15 cellular contexts compared by ENCODE assay signal in the genomic region with DNA sequence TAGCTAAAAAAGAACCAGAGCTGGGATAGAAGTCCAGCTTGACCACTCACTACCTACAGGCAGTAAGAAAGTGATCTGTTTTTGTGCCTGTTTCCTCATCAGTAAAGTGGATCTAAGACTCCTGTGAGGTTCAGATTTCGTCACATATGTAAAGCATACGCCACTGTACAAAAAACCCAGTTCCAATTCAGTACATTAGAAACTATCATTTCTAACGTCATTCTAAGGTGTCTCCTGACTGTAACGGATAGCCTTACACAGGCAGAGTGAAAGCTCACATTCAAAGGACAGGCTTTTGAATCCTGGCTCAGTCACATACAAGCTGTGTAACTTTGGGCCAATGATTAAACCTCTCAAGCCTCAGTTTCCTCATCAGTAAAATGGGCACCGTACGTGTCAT. TPM values are rescaled to one million over a fixed set of nuclear protein-coding genes. Genes with fewer than 3 reads are reported as not detected.
A peak's percentile ranks its signal among the peaks of the same experiment; 100 is the strongest.
DNase-seq lines count a peak whose midpoint lies in the region; ATAC-seq and TF ChIP-seq lines count a peak whose summit lies in the region.
"Had no signal": no experiment of that assay in that cellular context is flagged by ENCODE, and none has a peak within 500 bp of the region (broad histone marks: within the 10 kb centered on the region; RNA-seq: fewer than 3 reads in every experiment).

No MANE protein-coding gene starts in this region.

- TF ChIP-seq EP300 in stomach (IDR thresholded peaks at IDR 0.05) = no peak

- H3K4me3 ChIP-seq in left ventricle myocardium inferior (peak overlapping the region; percentile 7), mesenchymal stem cell (ENCODE audit: insufficient read depth in 1 of 2, low read depth in 1 of 2, low read length in 2 of 2) (no peak overlapping the region), stomach (no peak overlapping the region)
- H3K4me3 ChIP-seq: GM23338, uterus had no signal

- H4K91ac ChIP-seq in mesenchymal stem cell (ENCODE audit: low read length) = no peak overlapping the region

- peak overlapping the region; percentile 88 for H3K27ac ChIP-seq in left ventricle myocardium inferior (replicated peaks)
- no peak overlapping the region for H3K27ac ChIP-seq in mesenchymal stem cell (ENCODE audit: low read length, poor library complexity, severe bottlenecking)
- H3K27ac ChIP-seq in temporal lobe (ENCODE audit: low read depth, low read length) = peak overlapping the region; percentile 38
- peak overlapping the region in 2 of 5 donors; percentile 60 to 96 for H3K27ac ChIP-seq in stomach
- H3K27ac ChIP-seq: uterus had no signal

- H2BK15ac ChIP-seq in mesenchymal stem cell (ENCODE audit: low read depth, poor library complexity, severe bottlenecking) = no peak overlapping the region

- peak overlapping the region; percentile 49 for H2AK5ac ChIP-seq in mesenchymal stem cell (ENCODE audit: low read length, severe bottlenecking)

- H3K27ac Mint-ChIP-seq in brain = peak overlapping the region in 3 of 5 experiments; percentile 59 to 93 (median 89)
- H3K27ac Mint-ChIP-seq: GM23338 had no signal

- H3K9me3 Mint-ChIP-seq in brain = peaks cover 0 to 40% (median 0%) of the 10 kb centered on the region in 5 experiments
- H3K9me3 Mint-ChIP-seq: CD4-positive, alpha-beta T cell had no signal

- TF ChIP-seq CTCF in left ventricle myocardium inferior (IDR thresholded peaks at IDR 0.05; ENCODE audit: borderline replicate concordance) = no peak
- no peak for TF ChIP-seq CTCF in brain (conservative IDR thresholded peaks at IDR 0.05)
- no peak for TF ChIP-seq CTCF in stomach (IDR thresholded peaks at IDR 0.05)

- H3K4ac ChIP-seq in mesenchymal stem cell (ENCODE audit: low read depth in 1 of 2, low read length in 2 of 2) = no peak overlapping the region

- no peak for TF ChIP-seq POLR2A in stomach (IDR thresholded peaks at IDR 0.05)

- H3K9me3 ChIP-seq in left ventricle myocardium inferior (replicated peaks) (no peaks in the 10 kb centered on the region), mesenchymal stem cell (ENCODE audit: control insufficient read depth, low read length) (no peaks in the 10 kb centered on the region), stomach (no peaks in the 10 kb centered on the region)
- H3K9me3 ChIP-seq: uterus had no signal

- intact Hi-C loops in left ventricle myocardium inferior (cut with micrococcal nuclease) (no loop called here), Right ventricle myocardium inferior (cut with DNase I) (no loop called here), stomach (cut with DNase I; ENCODE audit: low total_unique reads) (no loop called here)

- no peak overlapping the region for H3K23ac ChIP-seq in mesenchymal stem cell (ENCODE audit: low read length in 2 of 2)

- H3K79me1 ChIP-seq in mesenchymal stem cell (replicated peaks; ENCODE audit: low read length, poor library complexity, severe bottlenecking) = peaks cover 2% of the 10 kb centered on the region

- peak overlapping the region in 3 of 5 experiments; percentile 59 to 79 (median 68) for H3K4me3 Mint-ChIP-seq in brain
- H3K4me3 Mint-ChIP-seq: GM23338 had no signal

- H3K18ac ChIP-seq in mesenchymal stem cell (ENCODE audit: low read depth in 1 of 2, low read length in 2 of 2) = no peak overlapping the region

- H3K36me3 Mint-ChIP-seq in brain = peaks cover 43% of the 10 kb centered on the region

- H3K27me3 ChIP-seq in left ventricle myocardium inferior (ENCODE audit: low read depth) (no peaks in the 10 kb centered on the region), mesenchymal stem cell (ENCODE audit: control insufficient read depth in 1 of 2, insufficient read depth in 1 of 2, low read length in 2 of 2) (no peaks in the 10 kb centered on the region), stomach (no peaks in the 10 kb centered on the region)
- H3K27me3 ChIP-seq: uterus had no signal

- no peak overlapping the region for H3K4me2 ChIP-seq in mesenchymal stem cell (ENCODE audit: low read length, poor library complexity, severe bottlenecking)
- H3K4me2 ChIP-seq: GM23338 had no signal

- H2BK5ac ChIP-seq in mesenchymal stem cell (ENCODE audit: low read depth, low read length, poor library complexity, severe bottlenecking) = no peak overlapping the region

- H3K9ac ChIP-seq in mesenchymal stem cell (ENCODE audit: low read length) = no peak overlapping the region

- H2AFZ ChIP-seq in mesenchymal stem cell (ENCODE audit: low read depth, low read length) = no peak overlapping the region
- H2AFZ ChIP-seq: GM23338 had no signal

- peaks cover 93% of the 10 kb centered on the region for H3K4me1 ChIP-seq in left ventricle myocardium inferior
- H3K4me1 ChIP-seq in mesenchymal stem cell (ENCODE audit: control insufficient read depth, insufficient read depth, low read depth, low read length) = peaks cover 35% of the 10 kb centered on the region
- peaks cover 46 to 89% (median 69%) of the 10 kb centered on the region in 4 donors for H3K4me1 ChIP-seq in stomach

- DNase-seq in left ventricle myocardium inferior (no peak), Right ventricle myocardium inferior (ENCODE audit: missing footprints) (no peak), mesenchymal stem cell (no peak), UCSD-AML1 (lab: John Stamatoyannopoulos, UW; ENCODE audit: unreplicated experiment) (no peak), stomach (no peak), NCI-H446 treated with DMSO at 0.1 percent for 48 hours (lab: John Stamatoyannopoulos, UW) (no peak)
- DNase-seq: CD4-positive, alpha-beta T cell; NK-92 treated with Interleukin-12 subunit alpha and Interleukin-12 subunit beta, amount 100 ng/mL, for 24 hours; stimulated activated naive CD4-positive, alpha-beta T cell treated with Interleukin-2 at 50 U/mL for 16 hours; T-helper 17 cell; uterus had no signal

- H3K14ac ChIP-seq in mesenchymal stem cell (ENCODE audit: low read length in 2 of 2) = no peak overlapping the region

- 98% methylated on average over 6 of the region's 6 CpGs for WGBS in mesenchymal stem cell
- 89 to 96% (median 96%) methylated on average over 6 of the region's 6 CpGs for WGBS in stomach, 5 donors

- no peak for ATAC-seq in Right ventricle myocardium inferior
- ATAC-seq: activated CD4-positive, CD25-positive, alpha-beta regulatory T cell treated with anti-CD3 and anti-CD28 coated beads, Interleukin-2, amount 50 U/mL, for 24 hours; GM23338 had no signal

- no peak overlapping the region for H4K8ac ChIP-seq in mesenchymal stem cell (ENCODE audit: low read length)

- H2BK120ac ChIP-seq in mesenchymal stem cell (ENCODE audit: low read depth, low read length) = no peak overlapping the region

- H3K4me1 Mint-ChIP-seq in brain = peaks cover 75% of the 10 kb centered on the region

- H2BK12ac ChIP-seq in mesenchymal stem cell (ENCODE audit: low read length in 2 of 2) = no peak overlapping the region

- H3K27me3 Mint-ChIP-seq in brain = peaks cover 3% of the 10 kb centered on the region
- H3K27me3 Mint-ChIP-seq: CD4-positive, alpha-beta T cell; T-helper 17 cell had no signal

- H3K36me3 ChIP-seq in left ventricle myocardium inferior = no peaks in the 10 kb centered on the region
- peaks cover 7 to 14% of the 10 kb centered on the region in 2 experiments for H3K36me3 ChIP-seq in mesenchymal stem cell (ENCODE audit: control insufficient read depth in 1 of 2, insufficient read depth in 2 of 2, low read depth in 1 of 2, low read length in 2 of 2)
- H3K36me3 ChIP-seq in stomach = peaks cover 0 to 10% (median 3%) of the 10 kb centered on the region in 4 donors
- H3K36me3 ChIP-seq: uterus had no signal

RNA-seq across cellular contexts. Expression of a gene that starts 3.5 kb away (rescaled TPM):
- total RNA-seq in left ventricle myocardium inferior (15.4 TPM), Right ventricle myocardium inferior (16.3 TPM), temporal lobe (19.9 TPM), stomach (10 to 100 TPM in 2 of 5 donors, 1 to 10 TPM in 2, under 1 TPM in 1; 0.89 to 37.8 (median 2.3) TPM)
- polyA plus RNA-seq in brain (ENCODE audit: insufficient read depth, low read depth, low replicate concordance) (13.8 TPM), stomach (1 to 10 TPM; 3.7 to 9.3 (median 4.7) TPM)
- 20.3 TPM for polyA plus RNA-seq in mesenchymal stem cell (2013, experiment 1 of 2)
- 20.9 TPM for polyA plus RNA-seq in mesenchymal stem cell (2013, experiment 2 of 2)

RNA-seq across cellular contexts. Expression of a gene that starts 33.0 kb away (rescaled TPM):
- total RNA-seq in left ventricle myocardium inferior (11.8 TPM), Right ventricle myocardium inferior (0.68 TPM), temporal lobe (9.6 TPM), stomach (1 to 10 TPM in 1 of 5 donors, not detected in 4; 1.3 TPM)
- polyA plus RNA-seq in brain (ENCODE audit: insufficient read depth, low read depth, low replicate concordance) (6.6 TPM), stomach (under 1 TPM; 0.13 to 0.92 (median 0.87) TPM)
- not detected for polyA plus RNA-seq in mesenchymal stem cell (2013, experiment 1 of 2)
- not detected for polyA plus RNA-seq in mesenchymal stem cell (2013, experiment 2 of 2)
